9 cellular contexts compared by ENCODE assay signal in genomic region chr7:1742555-1743303, GRCh38.
A peak's percentile ranks its signal among the peaks of the same experiment; 100 is the strongest.
DNase-seq lines count a peak whose midpoint lies in the region; ATAC-seq and TF ChIP-seq lines count a peak whose summit lies in the region.
"Had no signal": no experiment of that assay in that cellular context is flagged by ENCODE, and none has a peak within 500 bp of the region (broad histone marks: within the 10 kb centered on the region; RNA-seq: fewer than 3 reads in every experiment).

No MANE protein-coding gene starts in this region.

- no peak for TF ChIP-seq POLR2A in GM18505 (IDR thresholded peaks at IDR 0.05; ENCODE audit: borderline replicate concordance, extremely low read depth, insufficient read depth, insufficient read length)

- H3K4me1 Mint-ChIP-seq in naive thymus-derived CD4-positive, alpha-beta T cell, result peaks cover 13 to 31% (median 23%) of the 10 kb centered on the region in 7 donors

- peaks cover 12 to 13% of the 10 kb centered on the region in 2 donors for H3K4me1 ChIP-seq in naive thymus-derived CD4-positive, alpha-beta T cell (ENCODE audit: control insufficient read depth in 2 of 2, insufficient read depth in 2 of 2, low read length in 2 of 2)

- in situ Hi-C loops in astrocyte of the spinal cord (cut with HindIII; ENCODE audit: low sequenced_read_pairs), result no loop called here

- H3K36me3 ChIP-seq in naive thymus-derived CD4-positive, alpha-beta T cell (ENCODE audit: control insufficient read depth in 2 of 3, insufficient read depth in 3 of 3, low read length in 3 of 3), result no peaks in the 10 kb centered on the region

- TF ChIP-seq CTCF in astrocyte of the spinal cord (IDR thresholded peaks at IDR 0.05; ENCODE audit: low read depth, low read length), result no peak

- ATAC-seq in naive thymus-derived CD4-positive, alpha-beta T cell, result no peak
- no peak for ATAC-seq in HG02884 (IDR thresholded peaks at IDR 0.05; ENCODE audit: unreplicated experiment)
- ATAC-seq in GM18505 (IDR thresholded peaks at IDR 0.05; ENCODE audit: unreplicated experiment), result no peak
- ATAC-seq in HG02885 (IDR thresholded peaks at IDR 0.05; ENCODE audit: poor library complexity, unreplicated experiment), result no peak

- peak overlapping the region in 9 of 10 donors; percentile 52 to 79 (median 62) for H3K4me3 Mint-ChIP-seq in naive thymus-derived CD4-positive, alpha-beta T cell
- H3K4me3 Mint-ChIP-seq: mesothelial cell of epicardium had no signal

- peak; percentile 41 for DNase-seq in NCI-H2107 treated with DMSO at 0.1 percent for 48 hours (lab: John Stamatoyannopoulos, UW; ENCODE audit: unreplicated experiment)
- no peak for DNase-seq in NCI-H2107 (lab: John Stamatoyannopoulos, UW)
- peak; percentile 49 for DNase-seq in NCI-H748 (lab: John Stamatoyannopoulos, UW; ENCODE audit: unreplicated experiment)
- DNase-seq in astrocyte of the spinal cord (ENCODE audit: low read depth, low spot score), result peak; percentile 18
- peak in 5 of 9 donors; percentile 10 to 35 (median 22) for DNase-seq in naive thymus-derived CD4-positive, alpha-beta T cell

- H3K36me3 Mint-ChIP-seq in naive thymus-derived CD4-positive, alpha-beta T cell, result no peaks in the 10 kb centered on the region

- no peaks in the 10 kb centered on the region for H3K9me3 ChIP-seq in naive thymus-derived CD4-positive, alpha-beta T cell (ENCODE audit: control insufficient read depth in 2 of 3, low read length in 3 of 3)

- CTCF ChIA-PET in naive thymus-derived CD4-positive, alpha-beta T cell (lab: Charles Lee), result no interaction called here

- H3K9me3 Mint-ChIP-seq in naive thymus-derived CD4-positive, alpha-beta T cell, result peaks cover 0 to 2% (median 0%) of the 10 kb centered on the region in 11 donors
- H3K9me3 Mint-ChIP-seq: mesothelial cell of epicardium had no signal

- peaks cover 0 to 10% (median 7%) of the 10 kb centered on the region in 5 donors for H3K27me3 Mint-ChIP-seq in naive thymus-derived CD4-positive, alpha-beta T cell

- intact Hi-C loops in naive thymus-derived CD4-positive, alpha-beta T cell (cut with micrococcal nuclease), result no loop called here

- no peak overlapping the region for H3K4me3 ChIP-seq in astrocyte of the spinal cord (ENCODE audit: low read depth, low read length)
- no peak overlapping the region for H3K4me3 ChIP-seq in naive thymus-derived CD4-positive, alpha-beta T cell (ENCODE audit: low read length)

- no peaks in the 10 kb centered on the region for H3K27me3 ChIP-seq in naive thymus-derived CD4-positive, alpha-beta T cell (ENCODE audit: control insufficient read depth in 2 of 2, insufficient read depth in 2 of 2, low read length in 2 of 2)

- peak overlapping the region in 4 of 9 donors; percentile 26 to 55 (median 35) for H3K27ac Mint-ChIP-seq in naive thymus-derived CD4-positive, alpha-beta T cell
- H3K27ac Mint-ChIP-seq: mesothelial cell of epicardium had no signal

- POLR2A ChIA-PET in naive thymus-derived CD4-positive, alpha-beta T cell (lab: Charles Lee), result interaction anchor here (0.6 kb wide), 1 partner anchor 182 kb away, joined by 3 read pairs; no protein-coding TSS in a partner anchor

- H3K27ac ChIP-seq in naive thymus-derived CD4-positive, alpha-beta T cell (ENCODE audit: low read depth, low read length), result no peak overlapping the region
